8 cellular contexts compared by ENCODE assay signal in genomic region chr2:169479257-169480078, GRCh38.
DNase-seq lines count a peak whose midpoint lies in the region; ATAC-seq and TF ChIP-seq lines count a peak whose summit lies in the region.

Gene BBS5 (plus strand): TSS chr2:169479494. CDS start chr2:169479554, 60 bp downstream.

- H3K4me3 ChIP-seq in KMS-11 (IDR thresholded peaks at IDR 0.05; ENCODE audit: insufficient read depth, low read depth, low read length) (peak within 1 kb of the TSS; percentile 88), neutrophil (ENCODE audit: low read depth in 1 of 2, low read length in 1 of 2) (peak within 1 kb of the TSS; percentile 51 to 61)

- peak; percentile 98 for ATAC-seq in GM21717 (IDR thresholded peaks at IDR 0.05; ENCODE audit: unreplicated experiment)

- H3K4me1 ChIP-seq in KMS-11 (ENCODE audit: low read depth, poor library complexity, severe bottlenecking) (no peaks in the 10 kb centered on the region), neutrophil (ENCODE audit: control insufficient read depth in 1 of 2, insufficient read depth in 1 of 2, low read depth in 1 of 2, low read length in 1 of 2) (peaks cover 10 to 13% of the 10 kb centered on the region in 2 experiments)

- DNase-seq in DMS53 (lab: John Stamatoyannopoulos, UW) = peak; percentile 95
- DNase-seq in SIG-M5 (lab: John Stamatoyannopoulos, UW) = peak; percentile 21
- DNase-seq in activated naive CD4-positive, alpha-beta T cell (lab: John Stamatoyannopoulos, UW) = peak; percentile 16 to 61 (median 46)
- DNase-seq in germinal center (ENCODE audit: low spot score) = peak; percentile 65
- peak; percentile 18 to 91 (median 80) for DNase-seq in substantia nigra (lab: John Stamatoyannopoulos, UW)

- H3K27ac ChIP-seq in KMS-11 (no peak within 1 kb of the TSS), neutrophil (no peak within 1 kb of the TSS), substantia nigra (ENCODE audit: low read depth, low read length, poor library complexity, severe bottlenecking) (peak within 1 kb of the TSS; percentile 80)

- no peaks in the 10 kb centered on the region for H3K79me2 ChIP-seq in KMS-11 (ENCODE audit: insufficient read depth, low read depth)

- no peaks in the 10 kb centered on the region for H3K9me3 ChIP-seq in neutrophil

- H3K9ac ChIP-seq in KMS-11 = peak within 1 kb of the TSS; percentile 32; the same call in 1 of the 2 replicates

- peak within 1 kb of the TSS; percentile 94 for H2AFZ ChIP-seq in KMS-11 (ENCODE audit: low read depth)

- H3K36me3 ChIP-seq in KMS-11 (ENCODE audit: insufficient read depth) = no peaks in the 10 kb centered on the region
- no peaks in the 10 kb centered on the region for H3K36me3 ChIP-seq in neutrophil

- no peaks in the 10 kb centered on the region for H4K20me1 ChIP-seq in KMS-11 (ENCODE audit: insufficient read depth)

- TF ChIP-seq CTCF in KMS-11 (conservative IDR thresholded peaks at IDR 0.05; ENCODE audit: low read depth, low read length) = peak; percentile 42
- TF ChIP-seq CTCF in neutrophil (IDR thresholded peaks at IDR 0.05) = no peak

- no peaks in the 10 kb centered on the region for H3K27me3 ChIP-seq in KMS-11 (ENCODE audit: insufficient read depth, low read depth)
- H3K27me3 ChIP-seq in neutrophil = peaks cover 20% of the 10 kb centered on the region

- peak within 1 kb of the TSS; percentile 90 for H3K4me2 ChIP-seq in KMS-11

Comparison
In these comparisons a context has a peak if more than half of its experiments do, and no peak if none do; other contexts are left out.
1. DNase-seq: peak in every context shown above with its lines; median percentile 95 in DMS53; 80 in substantia nigra; 65 in germinal center; 46 in activated naive CD4-positive, alpha-beta T cell; 21 in SIG-M5.